In the genomic region with DNA sequence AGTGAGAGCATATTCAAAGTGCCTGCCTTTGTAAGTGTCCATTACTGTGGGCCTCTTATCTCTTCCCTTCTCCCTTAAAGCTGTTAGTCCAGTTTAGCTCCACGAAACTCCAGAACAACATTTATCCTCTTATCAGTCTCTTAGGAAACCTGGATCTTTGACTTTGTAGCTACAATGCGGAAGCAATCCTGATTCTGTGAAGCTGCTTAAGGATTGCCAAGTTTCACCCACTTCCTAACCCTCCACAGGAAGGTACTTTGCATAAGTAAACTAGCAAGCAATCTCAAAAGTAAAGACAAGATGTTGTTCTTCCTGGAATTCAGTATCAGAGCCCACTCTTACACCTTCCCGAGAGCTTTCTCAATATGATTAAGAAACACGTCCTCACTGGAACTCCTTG, we compare ENCODE assay signal across 21 cellular contexts.
DNase-seq lines count a peak whose midpoint lies in the region; ATAC-seq and TF ChIP-seq lines count a peak whose summit lies in the region.
"Had no signal": no experiment of that assay in that cellular context is flagged by ENCODE, and none has a peak within 500 bp of the region (broad histone marks: within the 10 kb centered on the region; RNA-seq: fewer than 3 reads in every experiment).

No MANE protein-coding gene starts in this region.

- TF ChIP-seq POLR2A in body of pancreas (IDR thresholded peaks at IDR 0.05): no peak

- peaks cover 14% of the 10 kb centered on the region for H3K9me3 Mint-ChIP-seq in Caco-2 (ENCODE audit: unreplicated experiment)
- no peaks in the 10 kb centered on the region for H3K9me3 Mint-ChIP-seq in neural progenitor cell
- no peaks in the 10 kb centered on the region for H3K9me3 Mint-ChIP-seq in stimulated activated effector memory CD8-positive, alpha-beta T cell treated with anti-CD3 and anti-CD28 coated beads, Interleukin-12 subunit alpha, Interleukin-12 subunit beta, amount 100 ng/mL, for 72 hours
- H3K9me3 Mint-ChIP-seq: CD4-positive, alpha-beta memory T cell had no signal

- TF ChIP-seq CTCF in Caco-2 (IDR thresholded peaks at IDR 0.05; ENCODE audit: insufficient read depth in 1 of 2, low read depth in 1 of 2, low read length in 1 of 2, severe bottlenecking in 1 of 2, unreplicated experiment in 1 of 2) (no peak), body of pancreas (IDR thresholded peaks at IDR 0.05) (no peak), neural progenitor cell (IDR thresholded peaks at IDR 0.05) (no peak)

- H3K4me3 Mint-ChIP-seq in Caco-2 (ENCODE audit: unreplicated experiment) (peak overlapping the region; percentile 22), neural progenitor cell (no peak overlapping the region)
- no peak overlapping the region for H3K4me3 Mint-ChIP-seq in stimulated activated effector memory CD8-positive, alpha-beta T cell treated with anti-CD3 and anti-CD28 coated beads, Interleukin-12 subunit alpha, Interleukin-12 subunit beta, amount 100 ng/mL, for 72 hours
- H3K4me3 Mint-ChIP-seq: CD4-positive, alpha-beta memory T cell had no signal

- CTCF ChIA-PET in Caco-2 (lab: Charles Lee): interaction anchor here (1.4 kb wide), 1 partner anchor 12 kb away, joined by 5 read pairs; no protein-coding TSS in a partner anchor

- POLR2A ChIA-PET in Caco-2 (lab: Charles Lee): no interaction called here

- H3K36me3 ChIP-seq in Caco-2 (ENCODE audit: control insufficient read depth, insufficient read depth, low read length) (no peaks in the 10 kb centered on the region), body of pancreas (replicated peaks in 1 of 2; ENCODE audit: insufficient read depth in 1 of 2, low read depth in 2 of 2) (no peaks in the 10 kb centered on the region), neural progenitor cell (no peaks in the 10 kb centered on the region)
- H3K36me3 ChIP-seq: BLaER1, SJCRH30 had no signal

- no peak overlapping the region for H3K4me2 ChIP-seq in neural progenitor cell
- H3K4me2 ChIP-seq: BLaER1 had no signal

- H3K27me3 Mint-ChIP-seq in Caco-2 (ENCODE audit: insufficient read depth, unreplicated experiment) (no peaks in the 10 kb centered on the region), neural progenitor cell (ENCODE audit: insufficient read depth, low read depth) (no peaks in the 10 kb centered on the region)

- peak overlapping the region; percentile 45 for H2AFZ ChIP-seq in neural progenitor cell (replicated peaks)

- H3K27me3 ChIP-seq in Caco-2 (replicated peaks; ENCODE audit: control insufficient read depth, insufficient read depth, low read length) (no peaks in the 10 kb centered on the region), body of pancreas (no peaks in the 10 kb centered on the region), neural progenitor cell (no peaks in the 10 kb centered on the region)
- H3K27me3 ChIP-seq: BLaER1, SJCRH30 had no signal

- H3K27ac ChIP-seq in body of pancreas (no peak overlapping the region), neural progenitor cell (no peak overlapping the region)
- H3K27ac ChIP-seq: BLaER1, SJCRH30 had no signal

- no peaks in the 10 kb centered on the region for H3K36me3 Mint-ChIP-seq in Caco-2 (ENCODE audit: insufficient read depth, unreplicated experiment)
- no peaks in the 10 kb centered on the region for H3K36me3 Mint-ChIP-seq in neural progenitor cell
- H3K36me3 Mint-ChIP-seq in stimulated activated effector memory CD8-positive, alpha-beta T cell treated with anti-CD3 and anti-CD28 coated beads, Interleukin-12 subunit alpha, Interleukin-12 subunit beta, amount 100 ng/mL, for 72 hours: no peaks in the 10 kb centered on the region
- H3K36me3 Mint-ChIP-seq: CD4-positive, alpha-beta memory T cell had no signal

- H3K4me1 ChIP-seq in Caco-2 (peaks cover 16% of the 10 kb centered on the region), body of pancreas (peaks cover 8% of the 10 kb centered on the region), neural progenitor cell (peaks cover 33% of the 10 kb centered on the region)
- H3K4me1 ChIP-seq: BLaER1 had no signal

- H3K27ac Mint-ChIP-seq in Caco-2 (ENCODE audit: unreplicated experiment) (peak overlapping the region; percentile 60), neural progenitor cell (no peak overlapping the region)
- H3K27ac Mint-ChIP-seq in stimulated activated effector memory CD8-positive, alpha-beta T cell treated with anti-CD3 and anti-CD28 coated beads, Interleukin-12 subunit alpha, Interleukin-12 subunit beta, amount 100 ng/mL, for 72 hours: no peak overlapping the region
- H3K27ac Mint-ChIP-seq: CD4-positive, alpha-beta memory T cell had no signal

- H4K20me1 ChIP-seq in neural progenitor cell (ENCODE audit: low read depth): no peaks in the 10 kb centered on the region
- H4K20me1 ChIP-seq: BLaER1 had no signal

- H3F3A ChIP-seq in neural progenitor cell (ENCODE audit: low read depth): no peaks in the 10 kb centered on the region

- H3K4me3 ChIP-seq in Caco-2 (ENCODE audit: low read depth, low read length): no peak overlapping the region
- H3K4me3 ChIP-seq in body of pancreas: no peak overlapping the region
- no peak overlapping the region for H3K4me3 ChIP-seq in neural progenitor cell
- H3K4me3 ChIP-seq: BLaER1, SJCRH30 had no signal

- WGBS in body of pancreas, 2 donors: 14 to 26% methylated on average over 3 to 4 of the region's 4 CpGs

- H3K9me3 ChIP-seq in Caco-2 (no peaks in the 10 kb centered on the region), body of pancreas (no peaks in the 10 kb centered on the region), neural progenitor cell (ENCODE audit: low read depth) (no peaks in the 10 kb centered on the region)
- H3K9me3 ChIP-seq: BLaER1, SJCRH30 had no signal

- intact Hi-C loops in Caco-2 (cut with micrococcal nuclease; ENCODE audit: unreplicated experiment) (no loop called here), body of pancreas (cut with DNase I) (no loop called here), left colon (cut with DNase I, micrococcal nuclease) (no loop called here)

- no TSS peak for BruUV-seq in Caco-2 (replicated peaks; lab: Mats Ljungman, UMichigan)

- H3K4me1 Mint-ChIP-seq in Caco-2 (ENCODE audit: low read depth, unreplicated experiment) (peaks cover 15% of the 10 kb centered on the region), neural progenitor cell (peaks cover 3% of the 10 kb centered on the region)
- peaks cover 7% of the 10 kb centered on the region for H3K4me1 Mint-ChIP-seq in stimulated activated effector memory CD8-positive, alpha-beta T cell treated with anti-CD3 and anti-CD28 coated beads, Interleukin-12 subunit alpha, Interleukin-12 subunit beta, amount 100 ng/mL, for 72 hours

- DNase-seq in Caco-2 (peak; percentile 35 to 56), body of pancreas (no peak), left colon (no peak), neural progenitor cell (ENCODE audit: low spot score) (peak; percentile 8), Kasumi-1 (lab: John Stamatoyannopoulos, UW) (no peak), DMS 273 treated with DMSO at 0.1 percent for 48 hours (lab: John Stamatoyannopoulos, UW) (no peak)
- no peak for DNase-seq in stimulated activated effector memory CD8-positive, alpha-beta T cell treated with anti-CD3 and anti-CD28 coated beads, Interleukin-12 subunit alpha, Interleukin-12 subunit beta, amount 100 ng/mL, for 72 hours (ENCODE audit: low spot score in 2 of 2)
- DNase-seq: Calu3; CD4-positive, alpha-beta memory T cell; DMS53; EL; GOT3; KBM-7; NCI-H1694 treated with DMSO at 0.1 percent for 48 hours; NCI-H2107; NCI-H226; NCI-H524; SJCRH30 had no signal

- ATAC-seq in body of pancreas (peak; percentile 74), left colon (peak; percentile 95), HG02798 (IDR thresholded peaks at IDR 0.05; ENCODE audit: poor library complexity, unreplicated experiment) (no peak)
- no peak for ATAC-seq in stimulated activated effector memory CD8-positive, alpha-beta T cell treated with anti-CD3 and anti-CD28 coated beads, Interleukin-12 subunit alpha, Interleukin-12 subunit beta, amount 100 ng/mL, for 72 hours
- ATAC-seq: HepG2 had no signal

- no peak overlapping the region for H3K9ac ChIP-seq in neural progenitor cell
- H3K9ac ChIP-seq: BLaER1 had no signal

- H3K79me2 ChIP-seq in neural progenitor cell (ENCODE audit: low read depth): no peaks in the 10 kb centered on the region

Comparison
In these comparisons a context has a peak if more than half of its experiments do, and no peak if none do; other contexts are left out.
1. DNase-seq: peak in Caco-2 (2 of 2) and neural progenitor cell (single experiment); none in body of pancreas (0 of 4), left colon (0 of 2), Kasumi-1 (0 of 2), DMS 273 treated with DMSO at 0.1 percent for 48 hours (single experiment) and stimulated activated effector memory CD8-positive, alpha-beta T cell treated with anti-CD3 and anti-CD28 coated beads, Interleukin-12 subunit alpha, Interleukin-12 subunit beta, amount 100 ng/mL, for 72 hours (0 of 2).
2. ATAC-seq: peak in body of pancreas (single experiment) and left colon (single experiment); none in stimulated activated effector memory CD8-positive, alpha-beta T cell treated with anti-CD3 and anti-CD28 coated beads, Interleukin-12 subunit alpha, Interleukin-12 subunit beta, amount 100 ng/mL, for 72 hours (single experiment) and HG02798 (single experiment).